1 cellular context compared by ENCODE assay signal in genomic region chr15:45401665-45402161, GRCh38.
TF ChIP-seq lines count a peak whose summit lies in the region.

No MANE protein-coding gene starts in this region.

TF ChIP-seq in HepG2, 621 proteins besides CTCF, POLR2A, EP300 and RAD21 (continued from another document):
- TF ChIP-seq ZFAT (CRISPR knock-in tag; conservative IDR thresholded peaks at IDR 0.05) (peak; percentile 7; the same call in 1 of the 2 replicates), NRL (CRISPR knock-in tag; IDR thresholded peaks at IDR 0.05; ENCODE audit: borderline replicate concordance) (no peak)
